ENCODE assay signal across 18 cellular contexts in the genomic region with DNA sequence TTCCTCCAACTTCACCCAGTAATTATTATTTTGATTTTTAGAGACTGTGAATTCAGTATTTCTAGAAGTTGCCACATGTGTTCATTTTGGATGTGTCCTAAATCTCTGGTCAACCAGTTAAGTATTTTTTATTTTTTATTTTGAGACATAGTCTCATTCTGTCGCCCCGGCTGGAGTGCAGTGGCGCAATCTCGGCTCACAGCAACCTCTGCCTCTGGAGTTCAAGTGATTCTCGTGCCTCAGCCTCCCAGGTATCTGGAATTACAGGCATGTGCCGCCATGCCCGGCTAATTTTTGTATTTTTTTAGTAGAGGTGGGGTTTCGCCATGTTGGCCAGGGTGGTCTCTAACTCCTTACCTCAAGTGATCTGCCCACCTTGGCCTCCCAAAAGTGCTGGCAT. TPM values are rescaled to one million over a fixed set of nuclear protein-coding genes. Genes with fewer than 3 reads are reported as not detected.
DNase-seq lines count a peak whose midpoint lies in the region; ATAC-seq, FAIRE-seq and TF ChIP-seq lines count a peak whose summit lies in the region.
"Had no signal": no experiment of that assay in that cellular context is flagged by ENCODE, and none has a peak within 500 bp of the region (broad histone marks: within the 10 kb centered on the region; RNA-seq: fewer than 3 reads in every experiment).

No MANE protein-coding gene starts in this region.

- no peaks in the 10 kb centered on the region for H3K9me3 Mint-ChIP-seq in MCF 10A (ENCODE audit: unreplicated experiment)
- no peaks in the 10 kb centered on the region for H3K9me3 Mint-ChIP-seq in T-cell

- no peak for TF ChIP-seq RAD21 in HepG2 (CRISPR knock-in tag; IDR thresholded peaks at IDR 0.05)

- H3K79me2 ChIP-seq in mammary epithelial cell (ENCODE audit: insufficient read depth, low read length): peaks cover 96% of the 10 kb centered on the region
- peaks cover 84% of the 10 kb centered on the region for H3K79me2 ChIP-seq in keratinocyte (ENCODE audit: control insufficient read depth, insufficient read depth, low read length)
- peaks cover 11% of the 10 kb centered on the region for H3K79me2 ChIP-seq in HepG2 (ENCODE audit: insufficient read depth, low read length)

- CTCF ChIA-PET in MCF 10A (lab: Yijun Ruan, JAX): interaction anchor here (0.8 to 3.9 kb wide), 3 partner anchors 20 to 47 kb away, joined by 3 to 21 read pairs (median 9); no protein-coding TSS in a partner anchor
- CTCF ChIA-PET in mammary epithelial cell (lab: Charles Lee; ENCODE audit: low non-redundant PET): no interaction called here
- CTCF ChIA-PET in T-cell (lab: Charles Lee): interaction anchor here in 1 of 2 donors (1.4 to 7.1 kb wide), 2 partner anchors 20 to 21 kb away, joined by 3 to 71 read pairs; no protein-coding TSS in a partner anchor
- CTCF ChIA-PET in HepG2 (lab: Yijun Ruan, JAX; ENCODE audit: low intra/inter-chr PET ratio, low total read pairs): no interaction called here

- no peak for FAIRE-seq in keratinocyte (lab: Jason Lieb, UNC)
- no peak for FAIRE-seq in HepG2 (lab: Jason Lieb, UNC)
- FAIRE-seq: small intestine had no signal

- H3K9me3 ChIP-seq in mammary epithelial cell (replicated peaks; ENCODE audit: insufficient read depth, low read length): no peaks in the 10 kb centered on the region
- H3K9me3 ChIP-seq in keratinocyte (ENCODE audit: control insufficient read depth, low read depth, low read length): no peaks in the 10 kb centered on the region
- no peaks in the 10 kb centered on the region for H3K9me3 ChIP-seq in tibial artery
- H3K9me3 ChIP-seq in testis: no peaks in the 10 kb centered on the region
- H3K9me3 ChIP-seq in HepG2 (ENCODE audit: low read length): no peaks in the 10 kb centered on the region

- H3K4me2 ChIP-seq in mammary epithelial cell (ENCODE audit: insufficient read depth, low read depth, low read length) (no peak overlapping the region), keratinocyte (ENCODE audit: control insufficient read depth, extremely low read depth, insufficient read depth, low read depth, low read length) (peak overlapping the region; percentile 28), HepG2 (ENCODE audit: low read depth, low read length) (no peak overlapping the region)

- H3K27ac Mint-ChIP-seq in MCF 10A (ENCODE audit: low read depth, unreplicated experiment) (peak overlapping the region; percentile 16), T-cell (peak overlapping the region; percentile 41 to 63)

- 97% methylated on average over 6 of the region's 8 CpGs for WGBS in mammary epithelial cell (ENCODE audit: low coverage, missing lambda C conversion rate)
- WGBS in testis, 2 donors: 94 to 97% methylated on average over 8 of the region's 8 CpGs
- WGBS in HepG2 (ENCODE audit: low lambda C conversion rate): 91% methylated on average over 8 of the region's 8 CpGs

- H4K20me1 ChIP-seq in mammary epithelial cell (ENCODE audit: insufficient read depth, low read length) (no peaks in the 10 kb centered on the region), keratinocyte (ENCODE audit: control insufficient read depth, extremely low read depth, insufficient read depth, low read length) (peaks cover 14% of the 10 kb centered on the region), HepG2 (ENCODE audit: insufficient read depth, low read length) (peaks cover 12% of the 10 kb centered on the region)

- no peaks in the 10 kb centered on the region for H3K27me3 ChIP-seq in mammary epithelial cell (ENCODE audit: insufficient read depth, low read length)
- H3K27me3 ChIP-seq in keratinocyte (ENCODE audit: control insufficient read depth, extremely low read depth, insufficient read depth, low read length): no peaks in the 10 kb centered on the region
- H3K27me3 ChIP-seq in tibial artery: no peaks in the 10 kb centered on the region
- no peaks in the 10 kb centered on the region for H3K27me3 ChIP-seq in brain microvascular endothelial cell (replicated peaks)
- H3K27me3 ChIP-seq in testis: no peaks in the 10 kb centered on the region
- no peaks in the 10 kb centered on the region for H3K27me3 ChIP-seq in HepG2 (ENCODE audit: control insufficient read depth in 1 of 2, insufficient read depth in 2 of 2, low read length in 2 of 2)

- H2AFZ ChIP-seq in mammary epithelial cell (ENCODE audit: low read depth, low read length): no peak overlapping the region
- no peak overlapping the region for H2AFZ ChIP-seq in keratinocyte (ENCODE audit: control insufficient read depth, low read length)
- H2AFZ ChIP-seq in HepG2 (ENCODE audit: low read length): no peak overlapping the region

- H3K36me3 ChIP-seq in mammary epithelial cell (ENCODE audit: insufficient read depth, low read length): no peaks in the 10 kb centered on the region
- H3K36me3 ChIP-seq in keratinocyte (ENCODE audit: control insufficient read depth in 2 of 2, extremely low read depth in 1 of 2, insufficient read depth in 2 of 2, low read length in 2 of 2): peaks cover 0 to 7% of the 10 kb centered on the region in 2 experiments
- H3K36me3 ChIP-seq in tibial artery: no peaks in the 10 kb centered on the region
- peaks cover 4% of the 10 kb centered on the region for H3K36me3 ChIP-seq in brain microvascular endothelial cell (replicated peaks)
- H3K36me3 ChIP-seq in testis (ENCODE audit: low read depth, missing control alignments): no peaks in the 10 kb centered on the region
- no peaks in the 10 kb centered on the region; a peak in 1 of 5 replicates for H3K36me3 ChIP-seq in HepG2 (replicated peaks in 1 of 2; ENCODE audit: control insufficient read depth in 1 of 2, insufficient read depth in 2 of 2, low read length in 2 of 2)

- H3K4me3 ChIP-seq in mammary epithelial cell (replicated peaks in 1 of 3; ENCODE audit: insufficient read depth in 1 of 3, low read depth in 2 of 3, low read length in 3 of 3) (no peak overlapping the region), keratinocyte (ENCODE audit: control insufficient read depth in 2 of 3, extremely low read depth in 1 of 3, insufficient read depth in 2 of 3, low read depth in 1 of 3, low read length in 3 of 3) (no peak overlapping the region), tibial artery (no peak overlapping the region), brain microvascular endothelial cell (ENCODE audit: low read depth, low read length) (no peak overlapping the region), testis (no peak overlapping the region), HepG2 (replicated peaks in 1 of 3; ENCODE audit: insufficient read depth in 1 of 3, low read depth in 2 of 3, low read length in 3 of 3) (no peak overlapping the region)

- intact Hi-C loops in MCF 10A (cut with micrococcal nuclease): no loop called here
- intact Hi-C loops in mammary epithelial cell (cut with micrococcal nuclease): no loop called here
- intact Hi-C loops in tibial artery (cut with DNase I; ENCODE audit: low total_unique reads): loop anchor here (5.0 kb wide), 1 partner anchor 45 kb away; no protein-coding TSS in a partner anchor
- intact Hi-C loops in testis (cut with DNase I; ENCODE audit: low total_unique reads): no loop called here
- intact Hi-C loops in HepG2 (cut with micrococcal nuclease; ENCODE audit: unreplicated experiment): no loop called here

- no peaks in the 10 kb centered on the region for H3K27me3 Mint-ChIP-seq in MCF 10A (ENCODE audit: insufficient read depth, unreplicated experiment)
- no peaks in the 10 kb centered on the region for H3K27me3 Mint-ChIP-seq in T-cell
- H3K27me3 Mint-ChIP-seq: CD4-positive, CD25-positive, alpha-beta regulatory T cell had no signal

- H3K4me3 Mint-ChIP-seq in MCF 10A (ENCODE audit: unreplicated experiment) (no peak overlapping the region), T-cell (no peak overlapping the region)

- in situ Hi-C loops in mammary epithelial cell (cut with MboI; ENCODE audit: low sequenced_read_pairs in 2 of 2) (no loop called here), brain microvascular endothelial cell (cut with HindIII; ENCODE audit: low pct_ligation_motif_present, low sequenced_read_pairs) (no loop called here), HepG2 (cut with HindIII; ENCODE audit: extremely low pct_ligation_motif_present, low pct_unique_long_range_greater_than_20kb) (no loop called here)

- no peak overlapping the region for H3K9ac ChIP-seq in mammary epithelial cell (ENCODE audit: insufficient read depth, low read length)
- peak overlapping the region; percentile 23 for H3K9ac ChIP-seq in keratinocyte (ENCODE audit: control insufficient read depth, extremely low read depth, insufficient read depth, low read length)
- no peak overlapping the region for H3K9ac ChIP-seq in HepG2 (ENCODE audit: insufficient read depth, low read depth, low read length)

- H3K9me1 ChIP-seq in keratinocyte (ENCODE audit: control insufficient read depth, extremely low read depth, insufficient read depth, low read length): peaks cover 12% of the 10 kb centered on the region

- no peak for ATAC-seq in T-cell (replicated peaks in 1 of 4)
- ATAC-seq in HepG2: no peak

- no peak for TF ChIP-seq CTCF in MCF 10A (IDR thresholded peaks at IDR 0.05; ENCODE audit: unreplicated experiment)
- TF ChIP-seq CTCF in mammary epithelial cell (conservative IDR thresholded peaks at IDR 0.05 in 1 of 2, IDR thresholded peaks at IDR 0.05 in 1 of 2; ENCODE audit: extremely low read depth in 1 of 2, insufficient read depth in 1 of 2, low read depth in 1 of 2, low read length in 2 of 2): no peak
- TF ChIP-seq CTCF in keratinocyte (optimal IDR thresholded peaks at IDR 0.05 in 1 of 3, IDR thresholded peaks at IDR 0.05 in 1 of 3, conservative IDR thresholded peaks at IDR 0.05 in 1 of 3; ENCODE audit: extremely low read depth in 1 of 3, insufficient read depth in 2 of 3, low read length in 3 of 3): no peak
- no peak for TF ChIP-seq CTCF in tibial artery (IDR thresholded peaks at IDR 0.05)
- no peak for TF ChIP-seq CTCF in brain microvascular endothelial cell (IDR thresholded peaks at IDR 0.05; ENCODE audit: low read depth, low read length, missing control alignments)
- no peak for TF ChIP-seq CTCF in testis (IDR thresholded peaks at IDR 0.05)
- TF ChIP-seq CTCF in HepG2 (CRISPR knock-in tag; IDR thresholded peaks at IDR 0.05): no peak

- H3K4me1 Mint-ChIP-seq in MCF 10A (ENCODE audit: insufficient read depth, unreplicated experiment): peaks cover 33% of the 10 kb centered on the region
- peaks cover 41 to 52% (median 49%) of the 10 kb centered on the region in 3 donors for H3K4me1 Mint-ChIP-seq in T-cell

- dilution Hi-C loops in mammary epithelial cell (cut with HindIII; ENCODE audit: low sequenced_read_pairs): loop anchor here (5.0 kb wide), 1 partner anchor 40 kb away; no protein-coding TSS in a partner anchor
- dilution Hi-C loops in keratinocyte (cut with MboI; ENCODE audit: extremely low pct_ligation_motif_present, low sequenced_read_pairs): no loop called here

- no peak for DNase-seq in MCF 10A (ENCODE audit: unreplicated experiment)
- DNase-seq in mammary epithelial cell: no peak
- no peak for DNase-seq in T-cell
- DNase-seq in keratinocyte (ENCODE audit: low read depth, low spot score): no peak
- no peak for DNase-seq in tibial artery
- DNase-seq in brain microvascular endothelial cell: no peak
- DNase-seq in testis: no peak
- no peak for DNase-seq in HepG2 (ENCODE audit: low spot score)
- DNase-seq: activated CD4-positive, CD25-positive, alpha-beta regulatory T cell treated with anti-CD3 and anti-CD28 coated beads, Interleukin-2, amount 50 U/mL, for 72 hours; activated effector memory CD4-positive, alpha-beta T cell treated with anti-CD3 and anti-CD28 coated beads, Interleukin-2, amount 50 U/mL, for 16 hours; aorta; CD4-positive, CD25-positive, alpha-beta regulatory T cell; NCI-H526; posterior cingulate gyrus; SIG-M5; small intestine; stimulated activated CD4-positive, alpha-beta T cell treated with anti-CD3 and anti-CD28 coated beads, Interleukin-4, amount 100 ng/mL, for 4 hours; T1000 had no signal

- H3K36me3 Mint-ChIP-seq in MCF 10A (ENCODE audit: insufficient read depth, unreplicated experiment): no peaks in the 10 kb centered on the region
- H3K36me3 Mint-ChIP-seq in T-cell: peaks cover 9% of the 10 kb centered on the region

- H3K27ac ChIP-seq in mammary epithelial cell (ENCODE audit: insufficient read depth, low read depth, low read length): no peak overlapping the region
- H3K27ac ChIP-seq in keratinocyte (ENCODE audit: control insufficient read depth, insufficient read depth, low read length): peak overlapping the region; percentile 57
- H3K27ac ChIP-seq in tibial artery: peak overlapping the region; percentile 59 to 72
- H3K27ac ChIP-seq in brain microvascular endothelial cell: no peak overlapping the region
- H3K27ac ChIP-seq in testis: no peak overlapping the region
- no peak overlapping the region for H3K27ac ChIP-seq in HepG2 (ENCODE audit: extremely low read length, insufficient read depth, low read length)

- TF ChIP-seq POLR2A in testis (IDR thresholded peaks at IDR 0.05) (no peak), HepG2 (IDR thresholded peaks at IDR 0.05; ENCODE audit: insufficient read depth in 1 of 2, low read depth in 2 of 2, low read length in 2 of 2) (no peak)

- H3K4me1 ChIP-seq in mammary epithelial cell (ENCODE audit: insufficient read depth, low read length) (peaks cover 52% of the 10 kb centered on the region), keratinocyte (ENCODE audit: control insufficient read depth, extremely low read depth, insufficient read depth, low read length) (peaks cover 46% of the 10 kb centered on the region), tibial artery (peaks cover 0 to 97% (median 45%) of the 10 kb centered on the region in 4 donors), testis (peaks cover 16% of the 10 kb centered on the region), HepG2 (ENCODE audit: insufficient read depth, low read length) (peaks cover 57% of the 10 kb centered on the region)

- TF ChIP-seq EP300 in HepG2 (IDR thresholded peaks at IDR 0.05; ENCODE audit: low read depth in 2 of 2, low read length in 2 of 2) (no peak), HepG2 (CRISPR knock-in tag; IDR thresholded peaks at IDR 0.05; ENCODE audit: borderline replicate concordance) (no peak)

- BruUV-seq in MCF 10A (replicated peaks; lab: Mats Ljungman, UMichigan) (no TSS peak), mammary epithelial cell (replicated peaks; lab: Mats Ljungman, UMichigan) (no TSS peak), HepG2 (replicated peaks; lab: Mats Ljungman, UMichigan) (no TSS peak)

- POLR2A ChIA-PET in MCF 10A (lab: Yijun Ruan, JAX): no interaction called here
- POLR2A ChIA-PET in T-cell (lab: Charles Lee): no interaction called here
- POLR2A ChIA-PET in HepG2 (lab: Yijun Ruan, JAX): no interaction called here

RNA-seq across cellular contexts. Expression of gene MACF1, which starts 8.0 kb away (rescaled TPM):
- total RNA-seq in MCF 10A (2022) (188 and 197 TPM in 2 replicates), mammary epithelial cell (100 to 1,000 TPM; 304 to 440 TPM), T-cell (100 to 1,000 TPM; 232 to 596 (median 258) TPM), testis (100 to 1,000 TPM; 422 to 494 TPM), HepG2 (2016; rRNA removed; fragmentation: Illumina TruSeq; extraction: Trizol) (56.7 and 65.4 TPM in 2 replicates)
- polyA plus RNA-seq in mammary epithelial cell (46.4 TPM), keratinocyte (84.8 to 111 TPM (median 96.9 TPM) in 3 replicates), testis (ENCODE audit: insufficient read depth, low read depth, low replicate concordance) (136 TPM), HepG2 (2011; rRNA removed) (36.5 and 36.7 TPM in 2 replicates)
- polyA minus RNA-seq in mammary epithelial cell (258 TPM), keratinocyte (223 to 562 TPM (median 369 TPM) in 3 replicates)
- polyA plus RNA-seq in keratinocyte (2011; ENCODE audit: low read depth): 210 TPM
- polyA plus RNA-seq in keratinocyte (2011; cell fraction: cytosol; rRNA removed): 32.6 and 38.9 TPM in 2 replicates
- polyA plus RNA-seq in keratinocyte (2011; cell fraction: nucleus; rRNA removed): 432 and 528 TPM in 2 replicates
- 132 and 145 TPM in 2 replicates for polyA plus RNA-seq in keratinocyte (2012; ENCODE audit: low replicate concordance)
- 87.1 TPM for polyA minus RNA-seq in keratinocyte (2011; cell fraction: cytosol; rRNA and poly(A)+ RNA removed)
- 697 and 1,508 TPM in 2 replicates for polyA minus RNA-seq in keratinocyte (2011; cell fraction: nucleus; rRNA and poly(A)+ RNA removed)
- total RNA-seq in HepG2 (2016; cell fraction: cytosol; rRNA removed; fragmentation: Illumina TruSeq; extraction: Trizol; ENCODE audit: low read depth): 7.8 and 9.7 TPM in 2 replicates
- 50.3 and 61.9 TPM in 2 replicates for total RNA-seq in HepG2 (2016; cell fraction: insoluble cytoplasmic fraction; rRNA removed; fragmentation: Illumina TruSeq; extraction: Trizol)
- 18.5 and 20.3 TPM in 2 replicates for total RNA-seq in HepG2 (2016; cell fraction: membrane; rRNA removed; fragmentation: Illumina TruSeq; extraction: Trizol)
- total RNA-seq in HepG2 (2016; cell fraction: nucleus; rRNA removed; fragmentation: Illumina TruSeq; extraction: Trizol): 147 and 164 TPM in 2 replicates
- polyA plus RNA-seq in HepG2 (2011; cell fraction: cytosol; rRNA removed): 13.0 and 16.2 TPM in 2 replicates
- polyA plus RNA-seq in HepG2 (2011; cell fraction: nucleus; rRNA removed): 98.0 and 102 TPM in 2 replicates
- polyA plus RNA-seq in HepG2 (2012): 38.1 and 55.9 TPM in 2 replicates
- polyA plus RNA-seq in HepG2 (2016; cell fraction: cytosol; fragmentation: Illumina TruSeq; extraction: Trizol; ENCODE audit: low read depth): 3.1 and 3.3 TPM in 2 replicates
- polyA plus RNA-seq in HepG2 (2016; cell fraction: insoluble cytoplasmic fraction; fragmentation: Illumina TruSeq; extraction: Trizol; ENCODE audit: low read depth): 34.7 and 37.3 TPM in 2 replicates
- polyA plus RNA-seq in HepG2 (2016; cell fraction: membrane; fragmentation: Illumina TruSeq; extraction: Trizol; ENCODE audit: low read depth): 5.3 and 6.9 TPM in 2 replicates
- 102 and 117 TPM in 2 replicates for polyA plus RNA-seq in HepG2 (2016; cell fraction: nucleus; fragmentation: Illumina TruSeq; extraction: Trizol; ENCODE audit: insufficient read depth, low read depth)
- 97.4 and 114 TPM in 2 replicates for polyA minus RNA-seq in HepG2 (2011; rRNA and poly(A)+ RNA removed; ENCODE audit: low replicate concordance)
- polyA minus RNA-seq in HepG2 (2011; cell fraction: cytosol; rRNA and poly(A)+ RNA removed): 48.6 TPM in 2 replicates
- polyA minus RNA-seq in HepG2 (2011; cell fraction: nucleus; rRNA and poly(A)+ RNA removed): 406 and 470 TPM in 2 replicates

Comparison
In these comparisons a context has a peak if more than half of its experiments do, and no peak if none do; other contexts are left out.
1. H3K27ac ChIP-seq: peak in keratinocyte (single experiment) and tibial artery (2 of 2); none in mammary epithelial cell (single experiment), brain microvascular endothelial cell (single experiment), testis (0 of 2) and HepG2 (single experiment).